8 cellular contexts compared by ENCODE assay signal in genomic region chr1:228109073-228109961, GRCh38. TPM values are rescaled to one million over a fixed set of nuclear protein-coding genes. Genes with fewer than 3 reads are reported as not detected.
A peak's percentile ranks its signal among the peaks of the same experiment; 100 is the strongest.
DNase-seq lines count a peak whose midpoint lies in the region; ATAC-seq and TF ChIP-seq lines count a peak whose summit lies in the region.

Gene MRPL55, minus strand, starts transcription at chr1:228109299. Its CDS starts 1,039 bp downstream, at chr1:228108260.

- peaks cover 11% of the 10 kb centered on the region for H3K4me1 Mint-ChIP-seq in WTC11
- peaks cover 26% of the 10 kb centered on the region in 2 donors for H3K4me1 Mint-ChIP-seq in immature natural killer cell

- POLR2A ChIA-PET in WTC11 (lab: Charles Lee) = interaction anchor here (1.0 kb wide), 1 partner anchor 110 kb away, joined by 3 read pairs; no protein-coding TSS in a partner anchor

- H3K27me3 Mint-ChIP-seq in WTC11 (ENCODE audit: low read depth) (peaks cover 20% of the 10 kb centered on the region), immature natural killer cell (ENCODE audit: low read depth in 3 of 3) (peaks cover 2 to 7% (median 3%) of the 10 kb centered on the region in 3 donors)

- peak within 1 kb of the TSS; percentile 89 for H3K4me3 Mint-ChIP-seq in WTC11
- peak within 1 kb of the TSS; percentile 91 to 94 (median 92) for H3K4me3 Mint-ChIP-seq in immature natural killer cell

- in situ Hi-C loops in GM18951 (cut with MboI; ENCODE audit: low sequenced_read_pairs, unreplicated experiment) = no loop called here

- H3K9me3 Mint-ChIP-seq in WTC11 = no peaks in the 10 kb centered on the region
- H3K9me3 Mint-ChIP-seq in immature natural killer cell = no peaks in the 10 kb centered on the region

- 0 to 1% (median 1%) methylated on average over 40 to 66 of the region's 66 CpGs for WGBS in spleen, 5 donors

- H3K36me3 Mint-ChIP-seq in WTC11 = peaks cover 13% of the 10 kb centered on the region
- H3K36me3 Mint-ChIP-seq in immature natural killer cell = peaks cover 0 to 5% (median 0%) of the 10 kb centered on the region in 3 donors

- H3K36me3 ChIP-seq in spleen = peaks cover 0 to 27% (median 20%) of the 10 kb centered on the region in 6 donors

- peak within 1 kb of the TSS; percentile 98 to 99 for H3K4me3 ChIP-seq in cardiac fibroblast (replicated peaks in 1 of 2; ENCODE audit: low read depth in 2 of 2, low read length in 2 of 2)
- peak within 1 kb of the TSS; percentile 66 to 95 (median 90) for H3K4me3 ChIP-seq in spleen

- peak; percentile 88 for ATAC-seq in HG03196 (IDR thresholded peaks at IDR 0.05; ENCODE audit: unreplicated experiment)
- ATAC-seq in WTC11 = peak; percentile 89

- peak within 1 kb of the TSS; percentile 84 to 96 (median 89) for H3K27ac ChIP-seq in spleen

- CTCF ChIA-PET in WTC11 (lab: Charles Lee) = interaction anchor here (0.8 to 1.8 kb wide), 5 partner anchors 18 to 110 kb away, joined by 3 to 9 read pairs (median 5); no protein-coding TSS in a partner anchor

- DNase-seq in AG08395 (ENCODE audit: low spot score) (peak; percentile 97), NCI-H226 (peak; percentile 74), WTC11 (ENCODE audit: low spot score) (peak; percentile 98), cardiac fibroblast (ENCODE audit: low read depth in 2 of 2) (peak; percentile 96), immature natural killer cell (peak; percentile 98), spleen (peak; percentile 100)

- no peaks in the 10 kb centered on the region for H3K9me3 ChIP-seq in spleen

- H3K4me1 ChIP-seq in spleen = peaks cover 11 to 52% (median 31%) of the 10 kb centered on the region in 6 donors

- H3K27ac Mint-ChIP-seq in WTC11 (peak within 1 kb of the TSS; percentile 82), immature natural killer cell (peak within 1 kb of the TSS; percentile 91 to 95 (median 92))

- peak; percentile 95 for TF ChIP-seq POLR2A in GM18951 (IDR thresholded peaks at IDR 0.05; ENCODE audit: extremely low read depth, insufficient read depth, insufficient read length)
- peak; percentile 51 to 88 (median 66) for TF ChIP-seq POLR2A in spleen (IDR thresholded peaks at IDR 0.05)

- TF ChIP-seq CTCF in WTC11 (IDR thresholded peaks at IDR 0.05) (no peak), cardiac fibroblast (IDR thresholded peaks at IDR 0.05; ENCODE audit: low read depth, low read length) (no peak), spleen (IDR thresholded peaks at IDR 0.05 in 8 of 11, conservative IDR thresholded peaks at IDR 0.05 in 3 of 11) (peak in 6 of 11 experiments; percentile 21 to 58 (median 42))

- no peaks in the 10 kb centered on the region for H3K27me3 ChIP-seq in spleen (replicated peaks in 1 of 7)

- intact Hi-C loops in spleen (cut with DNase I; ENCODE audit: low total_unique reads) = no loop called here

TF ChIP-seq in WTC11, 78 proteins besides CTCF, POLR2A, EP300 and RAD21 (continues in another document):
- peak; percentile 100 for TF ChIP-seq SP1 (CRISPR knock-in tag; conservative IDR thresholded peaks at IDR 0.05)
- TF ChIP-seq NR2C2 (CRISPR knock-in tag; IDR thresholded peaks at IDR 0.05) = no peak
- TF ChIP-seq ATF1 (CRISPR knock-in tag; IDR thresholded peaks at IDR 0.05) = peak; percentile 96; the same call in 1 of the 2 replicates
- no peak; the same call in 1 of the 2 replicates for TF ChIP-seq USF2 (CRISPR knock-in tag; IDR thresholded peaks at IDR 0.05)
- TF ChIP-seq ERG (CRISPR knock-in tag; IDR thresholded peaks at IDR 0.05) = no peak
- no peak for TF ChIP-seq TEAD4 (CRISPR knock-in tag; IDR thresholded peaks at IDR 0.05)
- peak; percentile 100 for TF ChIP-seq CREM (CRISPR knock-in tag; IDR thresholded peaks at IDR 0.05)
- TF ChIP-seq MAX (CRISPR knock-in tag; IDR thresholded peaks at IDR 0.05) = no peak; the same call in 1 of the 2 replicates
- no peak for TF ChIP-seq ZNF281 (CRISPR knock-in tag; IDR thresholded peaks at IDR 0.05)
- TF ChIP-seq IRF1 (CRISPR knock-in tag; IDR thresholded peaks at IDR 0.05) = 0 out of 2 replicates have a peak, but pooled peaks have one; percentile 18
- TF ChIP-seq E2F5 (CRISPR knock-in tag; IDR thresholded peaks at IDR 0.05) = no peak
- TF ChIP-seq NR3C1 (CRISPR knock-in tag; conservative IDR thresholded peaks at IDR 0.05; ENCODE audit: low read depth) = no peak
- no peak for TF ChIP-seq RORB (CRISPR knock-in tag; IDR thresholded peaks at IDR 0.05)
- no peak for TF ChIP-seq ZBTB43 (CRISPR knock-in tag; IDR thresholded peaks at IDR 0.05)
- TF ChIP-seq ETV6 (CRISPR knock-in tag; IDR thresholded peaks at IDR 0.05) = peak; percentile 74; the same call in 1 of the 2 replicates
- TF ChIP-seq TCF7 (CRISPR knock-in tag; IDR thresholded peaks at IDR 0.05; ENCODE audit: low read depth) = no peak
- TF ChIP-seq ZNF416 (CRISPR knock-in tag; IDR thresholded peaks at IDR 0.05) = no peak
- no peak for TF ChIP-seq ZNF121 (CRISPR knock-in tag; IDR thresholded peaks at IDR 0.05)
- TF ChIP-seq RELA (CRISPR knock-in tag; IDR thresholded peaks at IDR 0.05; ENCODE audit: borderline replicate concordance) = no peak

RNA-seq across cellular contexts. Expression of gene MRPL55, which starts in this region (rescaled TPM):
- total RNA-seq in WTC11 (2021) (65.8 to 70.5 TPM (median 66.9 TPM) in 3 replicates), spleen (100 to 1,000 TPM in 1 of 7 donors, 10 to 100 TPM in 6; 32.3 to 103 (median 39.0) TPM)
- polyA plus RNA-seq in immature natural killer cell (100 to 1,000 TPM; 125 to 230 (median 129) TPM), spleen (100 to 1,000 TPM in 2 of 3 donors, 10 to 100 TPM in 1; 95.2 to 114 (median 111) TPM)

Comparison
In these comparisons a context has a peak if more than half of its experiments do, and no peak if none do; other contexts are left out.
1. Peak in every context shown above with its lines: DNase-seq, ATAC-seq, H3K4me3 ChIP-seq and H3K27ac ChIP-seq.
2. CTCF ChIP-seq: peak in spleen (6 of 11); none in WTC11 (single experiment) and cardiac fibroblast (single experiment).